In genomic region chr1:172135076-172135672, GRCh38 we compare ENCODE assay signal across 8 cellular contexts.
DNase-seq lines count a peak whose midpoint lies in the region; ATAC-seq and TF ChIP-seq lines count a peak whose summit lies in the region.

No MANE protein-coding gene starts in this region.

- no peaks in the 10 kb centered on the region for H3K36me3 ChIP-seq in Peyer's patch
- H3K36me3 ChIP-seq in tibial artery = no peaks in the 10 kb centered on the region

- DNase-seq in stimulated activated CD4-positive, alpha-beta T cell treated with anti-CD3 and anti-CD28 coated beads, Interleukin-15, amount 100 ng/mL, for 24 hours = peak; percentile 7
- DNase-seq in stimulated activated CD4-positive, alpha-beta T cell treated with anti-CD3 and anti-CD28 coated beads, Interleukin-2, amount 100 ng/mL, for 48 hours = no peak
- DNase-seq in Peyer's patch (peak in 2 of 3 donors; percentile 42 to 62), fibroblast of mammary gland (ENCODE audit: low read depth) (peak; percentile 46), tibial artery (no peak), NCI-H2196 treated with DMSO at 0.1 percent for 48 hours (lab: John Stamatoyannopoulos, UW; ENCODE audit: unreplicated experiment) (no peak), NOMO-1 treated with DMSO at 0.1 percent for 48 hours (lab: John Stamatoyannopoulos, UW; ENCODE audit: unreplicated experiment) (no peak)

- no peak for ATAC-seq in GM18511 (IDR thresholded peaks at IDR 0.05; ENCODE audit: unreplicated experiment)

- no peak overlapping the region for H3K27ac ChIP-seq in Peyer's patch
- H3K27ac ChIP-seq in tibial artery = peak overlapping the region; percentile 82 to 88

- TF ChIP-seq CTCF in Peyer's patch (IDR thresholded peaks at IDR 0.05) (peak; percentile 42 to 89 (median 72)), fibroblast of mammary gland (conservative IDR thresholded peaks at IDR 0.05; ENCODE audit: control insufficient read depth, insufficient read depth, low read depth, low read length) (peak; percentile 64), tibial artery (IDR thresholded peaks at IDR 0.05) (peak; percentile 43 to 51)

- no peak for TF ChIP-seq POLR2A in Peyer's patch (IDR thresholded peaks at IDR 0.05)

- no peaks in the 10 kb centered on the region for H3K9me3 ChIP-seq in Peyer's patch
- H3K9me3 ChIP-seq in tibial artery = no peaks in the 10 kb centered on the region

- no peaks in the 10 kb centered on the region for H3K4me1 ChIP-seq in Peyer's patch
- peaks cover 0 to 43% (median 0%) of the 10 kb centered on the region in 4 donors for H3K4me1 ChIP-seq in tibial artery

- H3K4me3 ChIP-seq in Peyer's patch = no peak overlapping the region
- no peak overlapping the region for H3K4me3 ChIP-seq in fibroblast of mammary gland (ENCODE audit: control insufficient read depth, low read depth, low read length)
- H3K4me3 ChIP-seq in tibial artery = no peak overlapping the region

- intact Hi-C loops in tibial artery (cut with DNase I; ENCODE audit: low total_unique reads) = no loop called here

- H3K27me3 ChIP-seq in Peyer's patch (no peaks in the 10 kb centered on the region), tibial artery (no peaks in the 10 kb centered on the region)

Comparison
In these comparisons a context has a peak if more than half of its experiments do, and no peak if none do; other contexts are left out.
1. DNase-seq: peak in stimulated activated CD4-positive, alpha-beta T cell treated with anti-CD3 and anti-CD28 coated beads, Interleukin-15, amount 100 ng/mL, for 24 hours (single experiment), Peyer's patch (2 of 3) and fibroblast of mammary gland (single experiment); none in stimulated activated CD4-positive, alpha-beta T cell treated with anti-CD3 and anti-CD28 coated beads, Interleukin-2, amount 100 ng/mL, for 48 hours (0 of 2), tibial artery (0 of 2), NCI-H2196 treated with DMSO at 0.1 percent for 48 hours (single experiment) and NOMO-1 treated with DMSO at 0.1 percent for 48 hours (single experiment).
2. H3K27ac ChIP-seq: peak in tibial artery (2 of 2); none in Peyer's patch (0 of 4).
3. Peak in every context shown above with its lines, with median percentiles within 50 percentile points of each other: CTCF ChIP-seq.